In genomic region chr6:31794294-31794865, GRCh38 we compare ENCODE assay signal across 6 cellular contexts. TPM values are rescaled to one million over a fixed set of nuclear protein-coding genes. Genes with fewer than 3 reads are reported as not detected.
DNase-seq lines count a peak whose midpoint lies in the region; ATAC-seq and TF ChIP-seq lines count a peak whose summit lies in the region.

No MANE protein-coding gene starts in this region.

- H3K27ac ChIP-seq in SU-DHL-6 (ENCODE audit: low read depth, low read length) (peak overlapping the region; percentile 66), iPS-18a (ENCODE audit: low read length) (no peak overlapping the region), foreskin keratinocyte (no peak overlapping the region)

- H3K36me3 ChIP-seq in SU-DHL-6 (ENCODE audit: low read length) = peaks cover 12% of the 10 kb centered on the region
- H3K36me3 ChIP-seq in iPS-18a (ENCODE audit: control insufficient read depth, low read depth, low read length) = peaks cover 34% of the 10 kb centered on the region

- peaks cover 52% of the 10 kb centered on the region for H3F3A ChIP-seq in SU-DHL-6 (ENCODE audit: insufficient read depth)

- ATAC-seq in foreskin keratinocyte = no peak

- H2AFZ ChIP-seq in SU-DHL-6 (ENCODE audit: low read depth, low read length, severe bottlenecking) = peak overlapping the region; percentile 8

- H3K9me3 ChIP-seq in SU-DHL-6 (ENCODE audit: insufficient read depth, low read length) (no peaks in the 10 kb centered on the region), iPS-18a (ENCODE audit: control insufficient read depth, low read depth, low read length) (no peaks in the 10 kb centered on the region)

- H3K4me3 ChIP-seq in SU-DHL-6 (ENCODE audit: insufficient read depth, low read length, poor library complexity, severe bottlenecking) = peak overlapping the region; percentile 77
- H3K4me3 ChIP-seq in iPS-18a (ENCODE audit: low read length) = peak overlapping the region; percentile 100

- H3K4me1 ChIP-seq in iPS-18a (ENCODE audit: control insufficient read depth, low read depth, low read length) (peaks cover 5% of the 10 kb centered on the region), foreskin keratinocyte (peaks cover 4% of the 10 kb centered on the region)

- in situ Hi-C loops in GM13977 (cut with MboI; ENCODE audit: low pct_unique_long_range_greater_than_20kb, low sequenced_read_pairs, unreplicated experiment) = no loop called here

- H4K20me1 ChIP-seq in SU-DHL-6 (ENCODE audit: low read depth, low read length) = no peaks in the 10 kb centered on the region

- DNase-seq in GM13977 (ENCODE audit: low spot score) (peak; percentile 44), NCI-H187 (lab: John Stamatoyannopoulos, UW) (no peak), NCI-H526 treated with DMSO at 0.1 percent for 48 hours (lab: John Stamatoyannopoulos, UW) (no peak), foreskin keratinocyte (no peak)

- TF ChIP-seq CTCF in GM13977 (IDR thresholded peaks at IDR 0.05; ENCODE audit: extremely low read depth, insufficient read depth, missing control alignments) (no peak), SU-DHL-6 (IDR thresholded peaks at IDR 0.05; ENCODE audit: insufficient read depth, low read length, poor library complexity, severe bottlenecking) (no peak), foreskin keratinocyte (conservative IDR thresholded peaks at IDR 0.05) (no peak)

- H3K9me2 ChIP-seq in SU-DHL-6 (replicated peaks; ENCODE audit: insufficient read depth, low read length) = no peaks in the 10 kb centered on the region

- H3K27me3 ChIP-seq in SU-DHL-6 (ENCODE audit: low read length) (no peaks in the 10 kb centered on the region), iPS-18a (ENCODE audit: control insufficient read depth, insufficient read depth, low read length) (no peaks in the 10 kb centered on the region), foreskin keratinocyte (no peaks in the 10 kb centered on the region)

- H3K9ac ChIP-seq in SU-DHL-6 (ENCODE audit: low read length) = peak overlapping the region; percentile 94
- peak overlapping the region; percentile 99 for H3K9ac ChIP-seq in iPS-18a (ENCODE audit: low read length)

- peaks cover 32% of the 10 kb centered on the region for H3K79me2 ChIP-seq in SU-DHL-6 (ENCODE audit: insufficient read depth, low read length)

- H3K4me2 ChIP-seq in SU-DHL-6 (ENCODE audit: low read depth, low read length, poor library complexity, severe bottlenecking) = peak overlapping the region; percentile 83

RNA-seq across cellular contexts. Expression of gene VARS1, which starts 1.2 kb away (rescaled TPM):
- total RNA-seq in foreskin keratinocyte = 127 and 141 TPM in 2 replicates
- polyA plus RNA-seq in foreskin keratinocyte = 91.6 and 96.7 TPM in 2 replicates

RNA-seq across cellular contexts. Expression of gene LSM2, which starts 12.4 kb away (rescaled TPM):
- total RNA-seq in foreskin keratinocyte = 107 and 115 TPM in 2 replicates
- 139 and 152 TPM in 2 replicates for polyA plus RNA-seq in foreskin keratinocyte

RNA-seq across cellular contexts. Expression of gene VWA7, which starts 17.3 kb away (rescaled TPM):
- 0.34 and 0.46 TPM in 2 replicates for total RNA-seq in foreskin keratinocyte
- polyA plus RNA-seq in foreskin keratinocyte = 0.25 and 0.38 TPM in 2 replicates

RNA-seq across cellular contexts. Expression of gene HSPA1L, which starts 20.7 kb away (rescaled TPM):
- 0.46 and 0.58 TPM in 2 replicates for total RNA-seq in foreskin keratinocyte
- 0.30 and 0.57 TPM in 2 replicates for polyA plus RNA-seq in foreskin keratinocyte

RNA-seq across cellular contexts. Expression of gene HSPA1A, which starts 21.0 kb away (rescaled TPM):
- 128 and 194 TPM in 2 replicates for total RNA-seq in foreskin keratinocyte
- polyA plus RNA-seq in foreskin keratinocyte = 108 and 166 TPM in 2 replicates
